ENCODE assay signal across 9 cellular contexts in genomic region chr5:100777680-100778281, GRCh38.
A peak's percentile ranks its signal among the peaks of the same experiment; 100 is the strongest.
DNase-seq lines count a peak whose midpoint lies in the region; ATAC-seq and TF ChIP-seq lines count a peak whose summit lies in the region.
"Had no signal": no experiment of that assay in that cellular context is flagged by ENCODE, and none has a peak within 500 bp of the region (broad histone marks: within the 10 kb centered on the region; RNA-seq: fewer than 3 reads in every experiment).

No MANE protein-coding gene starts in this region.

- ATAC-seq in GM19463 (IDR thresholded peaks at IDR 0.05; ENCODE audit: unreplicated experiment) (peak; percentile 59), HG03457 (IDR thresholded peaks at IDR 0.05; ENCODE audit: unreplicated experiment) (peak; percentile 62), upper lobe of left lung (ENCODE audit: low FRiP score in 2 of 2) (peak in 1 of 2 donors; percentile 75)

- H3K36me3 ChIP-seq in upper lobe of left lung: no peaks in the 10 kb centered on the region

- no peaks in the 10 kb centered on the region for H3K9me3 ChIP-seq in upper lobe of left lung

- peak; percentile 15 for DNase-seq in DMS53 treated with DMSO at 0.1 percent for 48 hours (lab: John Stamatoyannopoulos, UW; ENCODE audit: unreplicated experiment)
- DNase-seq in SW480 (ENCODE audit: low spot score): peak; percentile 20
- peak; percentile 30 for DNase-seq in germinal center (ENCODE audit: low spot score)
- peak in 1 of 2 donors; percentile 56 for DNase-seq in upper lobe of left lung
- no peak for DNase-seq in HuH-7.5 (ENCODE audit: low spot score)
- DNase-seq in T1000 (lab: John Stamatoyannopoulos, UW): no peak

- no peak overlapping the region for H3K4me3 ChIP-seq in upper lobe of left lung

- peak overlapping the region in 3 of 4 donors; percentile 15 to 66 (median 18) for H3K27ac ChIP-seq in upper lobe of left lung
- H3K27ac ChIP-seq: VCaP had no signal

- TF ChIP-seq POLR2A in upper lobe of left lung (IDR thresholded peaks at IDR 0.05): no peak

- no peak for TF ChIP-seq CTCF in upper lobe of left lung (IDR thresholded peaks at IDR 0.05)

- H3K27me3 ChIP-seq in upper lobe of left lung: no peaks in the 10 kb centered on the region

- peak in 1 of 4 donors; percentile 8 for TF ChIP-seq EP300 in upper lobe of left lung (IDR thresholded peaks at IDR 0.05)

- H3K4me1 ChIP-seq in upper lobe of left lung: peaks cover 0 to 16% (median 4%) of the 10 kb centered on the region in 4 donors

- 51 to 52% methylated on average over 4 of the region's 4 CpGs for WGBS in upper lobe of left lung, 2 donors

Comparison
In these comparisons a context has a peak if more than half of its experiments do, and no peak if none do; other contexts are left out.
1. DNase-seq: peak in DMS53 treated with DMSO at 0.1 percent for 48 hours (single experiment), SW480 (single experiment) and germinal center (single experiment); none in HuH-7.5 (single experiment) and T1000 (single experiment).